Comparison of ENCODE assay signal across 8 cellular contexts in genomic region chr2:70085711-70086277, GRCh38. TPM values are rescaled to one million over a fixed set of nuclear protein-coding genes. Genes with fewer than 3 reads are reported as not detected.
DNase-seq lines count a peak whose midpoint lies in the region; ATAC-seq lines count a peak whose summit lies in the region.

No MANE protein-coding gene starts in this region.

- H3K27me3 Mint-ChIP-seq in activated T-cell treated with anti-CD3 and anti-CD28 coated beads, Interleukin-2, amount 50 U/mL, for 24 hours: no peaks in the 10 kb centered on the region
- H3K27me3 Mint-ChIP-seq in activated T-cell treated with anti-CD3 and anti-CD28 coated beads, Interleukin-2, amount 50 U/mL, for 4 hours (ENCODE audit: low read depth): no peaks in the 10 kb centered on the region
- H3K27me3 Mint-ChIP-seq in stimulated activated memory B cell treated with anti-CD40 and anti-IgM and Interleukin-4, amounts not matched to agents 10 μg/mL and 1 μg/mL and 100 μg/mL, for 72 hours: no peaks in the 10 kb centered on the region

- H3K4me1 ChIP-seq in iPS-15b (ENCODE audit: control insufficient read depth, insufficient read depth, low read length): peaks cover 18% of the 10 kb centered on the region

- H3K36me3 Mint-ChIP-seq in activated T-cell treated with anti-CD3 and anti-CD28 coated beads, Interleukin-2, amount 50 U/mL, for 24 hours (ENCODE audit: low read depth): peaks cover 86% of the 10 kb centered on the region
- peaks cover 44% of the 10 kb centered on the region for H3K36me3 Mint-ChIP-seq in activated T-cell treated with anti-CD3 and anti-CD28 coated beads, Interleukin-2, amount 50 U/mL, for 4 hours (ENCODE audit: insufficient read depth)
- H3K36me3 Mint-ChIP-seq in stimulated activated memory B cell treated with anti-CD40 and anti-IgM and Interleukin-4, amounts not matched to agents 10 μg/mL and 1 μg/mL and 100 μg/mL, for 72 hours: peaks cover 48% of the 10 kb centered on the region

- peak overlapping the region; percentile 99 for H3K4me3 Mint-ChIP-seq in activated T-cell treated with anti-CD3 and anti-CD28 coated beads, Interleukin-2, amount 50 U/mL, for 24 hours
- H3K4me3 Mint-ChIP-seq in activated T-cell treated with anti-CD3 and anti-CD28 coated beads, Interleukin-2, amount 50 U/mL, for 4 hours: peak overlapping the region; percentile 98
- peak overlapping the region; percentile 95 for H3K4me3 Mint-ChIP-seq in stimulated activated memory B cell treated with anti-CD40 and anti-IgM and Interleukin-4, amounts not matched to agents 10 μg/mL and 1 μg/mL and 100 μg/mL, for 72 hours

- peaks cover 52% of the 10 kb centered on the region for H3K4me1 Mint-ChIP-seq in activated T-cell treated with anti-CD3 and anti-CD28 coated beads, Interleukin-2, amount 50 U/mL, for 24 hours (ENCODE audit: low read depth)
- peaks cover 46% of the 10 kb centered on the region for H3K4me1 Mint-ChIP-seq in activated T-cell treated with anti-CD3 and anti-CD28 coated beads, Interleukin-2, amount 50 U/mL, for 4 hours (ENCODE audit: low read depth)
- peaks cover 56% of the 10 kb centered on the region for H3K4me1 Mint-ChIP-seq in stimulated activated memory B cell treated with anti-CD40 and anti-IgM and Interleukin-4, amounts not matched to agents 10 μg/mL and 1 μg/mL and 100 μg/mL, for 72 hours

- no peaks in the 10 kb centered on the region for H3K9me3 ChIP-seq in iPS-15b (ENCODE audit: control insufficient read depth, insufficient read depth, low read length)

- H3K27me3 ChIP-seq in iPS-15b (ENCODE audit: control insufficient read depth, insufficient read depth, low read length): no peaks in the 10 kb centered on the region

- ATAC-seq in activated T-cell treated with anti-CD3 and anti-CD28 coated beads, Interleukin-2, amount 50 U/mL, for 4 hours: no peak
- no peak for ATAC-seq in stimulated activated memory B cell treated with anti-CD40 and anti-IgM and Interleukin-4, amounts not matched to agents 10 μg/mL and 1 μg/mL and 100 μg/mL, for 72 hours

- peak overlapping the region; percentile 100 for H3K27ac Mint-ChIP-seq in activated T-cell treated with anti-CD3 and anti-CD28 coated beads, Interleukin-2, amount 50 U/mL, for 24 hours
- H3K27ac Mint-ChIP-seq in stimulated activated memory B cell treated with anti-CD40 and anti-IgM and Interleukin-4, amounts not matched to agents 10 μg/mL and 1 μg/mL and 100 μg/mL, for 72 hours: peak overlapping the region; percentile 97

- peak overlapping the region; percentile 79 for H3K4me3 ChIP-seq in iPS-15b (ENCODE audit: low read depth, low read length)

- H3K9me3 Mint-ChIP-seq in activated T-cell treated with anti-CD3 and anti-CD28 coated beads, Interleukin-2, amount 50 U/mL, for 24 hours: no peaks in the 10 kb centered on the region
- H3K9me3 Mint-ChIP-seq in activated T-cell treated with anti-CD3 and anti-CD28 coated beads, Interleukin-2, amount 50 U/mL, for 4 hours: no peaks in the 10 kb centered on the region
- no peaks in the 10 kb centered on the region for H3K9me3 Mint-ChIP-seq in stimulated activated memory B cell treated with anti-CD40 and anti-IgM and Interleukin-4, amounts not matched to agents 10 μg/mL and 1 μg/mL and 100 μg/mL, for 72 hours

- peak overlapping the region; percentile 100 for H3K9ac ChIP-seq in iPS-15b (ENCODE audit: low read depth, low read length)

- no peak for DNase-seq in activated T-cell treated with anti-CD3 and anti-CD28 coated beads, Interleukin-2, amount 50 U/mL, for 24 hours
- DNase-seq in activated T-cell treated with anti-CD3 and anti-CD28 coated beads, Interleukin-2, amount 50 U/mL, for 48 hours: no peak
- DNase-seq in activated T-cell treated with anti-CD3 and anti-CD28 coated beads, Interleukin-2, amount 50 U/mL, for 4 hours: no peak
- no peak for DNase-seq in stimulated activated CD4-positive, alpha-beta T cell treated with anti-CD3 and anti-CD28 coated beads, Interleukin-4, amount 100 ng/mL, for 4 hours
- DNase-seq in NCI-H510A (lab: John Stamatoyannopoulos, UW): no peak
- no peak for DNase-seq in OCI-M2 (lab: John Stamatoyannopoulos, UW; ENCODE audit: unreplicated experiment)

- peaks cover 12% of the 10 kb centered on the region for H3K36me3 ChIP-seq in iPS-15b (ENCODE audit: control insufficient read depth, insufficient read depth, low read length)

RNA-seq across cellular contexts. Expression of gene PCBP1, which starts 1.5 kb away (rescaled TPM):
- total RNA-seq in activated T-cell treated with anti-CD3 and anti-CD28 coated beads, Interleukin-2, amount 50 U/mL, for 4 hours: 100 to 1,000 TPM; 427 to 493 (median 462) TPM
